Comparison of ENCODE assay signal across 14 cellular contexts in the genomic region with DNA sequence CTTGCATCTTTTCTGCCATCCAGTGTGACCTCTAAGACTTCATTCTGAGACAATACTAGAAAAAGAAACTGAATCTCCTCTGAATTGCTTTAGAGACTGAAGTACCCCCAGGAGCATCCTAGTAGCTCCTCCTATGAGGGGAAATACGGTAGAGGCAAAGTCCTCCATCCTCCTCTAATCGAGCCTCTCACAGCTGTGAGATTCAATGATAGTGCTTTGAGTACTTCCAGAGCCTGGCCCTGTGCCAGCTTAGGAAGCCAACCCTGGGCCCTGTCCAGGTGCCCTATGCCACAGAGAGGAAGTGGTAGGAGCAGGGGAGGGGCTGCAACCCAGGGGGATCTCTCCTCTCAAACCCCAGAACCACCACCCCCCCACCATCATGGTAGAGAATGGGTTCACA. TPM values are rescaled to one million over a fixed set of nuclear protein-coding genes. Genes with fewer than 3 reads are reported as not detected.
DNase-seq lines count a peak whose midpoint lies in the region; ATAC-seq and TF ChIP-seq lines count a peak whose summit lies in the region.
"Had no signal": no experiment of that assay in that cellular context is flagged by ENCODE, and none has a peak within 500 bp of the region (broad histone marks: within the 10 kb centered on the region; RNA-seq: fewer than 3 reads in every experiment).

No MANE protein-coding gene starts in this region.

- H2AFZ ChIP-seq in OCI-LY3 (ENCODE audit: low read depth, low read length) = no peak overlapping the region

- H3K4me3 ChIP-seq in OCI-LY3 (ENCODE audit: low read length) = no peak overlapping the region
- no peak overlapping the region for H3K4me3 ChIP-seq in right lobe of liver
- H3K4me3 ChIP-seq in dorsolateral prefrontal cortex = no peak overlapping the region
- H3K4me3 ChIP-seq: adrenal gland had no signal

- H3K4me3 Mint-ChIP-seq in activated CD4-positive, alpha-beta T cell treated with anti-CD3 and anti-CD28 coated beads, Interleukin-2, amount 10 ng/mL, durations not matched to agents 24 days and 14 days = no peak overlapping the region
- H3K4me3 Mint-ChIP-seq: dendritic cell treated with granulocyte-macrophage colony-stimulating factor and Interleukin-4, amounts not matched to agents 40 ng/mL and 50 ng/mL, for 4 days; naive B cell had no signal

- no peak overlapping the region for H3K9ac ChIP-seq in OCI-LY3 (ENCODE audit: low read length)

- no peaks in the 10 kb centered on the region for H3K27me3 ChIP-seq in OCI-LY3 (ENCODE audit: low read depth, low read length)
- H3K27me3 ChIP-seq in right lobe of liver = no peaks in the 10 kb centered on the region
- no peaks in the 10 kb centered on the region for H3K27me3 ChIP-seq in dorsolateral prefrontal cortex
- H3K27me3 ChIP-seq: adrenal gland had no signal

- no peaks in the 10 kb centered on the region for H4K20me1 ChIP-seq in OCI-LY3 (ENCODE audit: insufficient read depth, low read length)

- no peaks in the 10 kb centered on the region for H3K36me3 ChIP-seq in OCI-LY3 (replicated peaks; ENCODE audit: low read depth, low read length)
- peaks cover 0 to 9% (median 3%) of the 10 kb centered on the region in 4 donors for H3K36me3 ChIP-seq in right lobe of liver
- H3K36me3 ChIP-seq: adrenal gland had no signal

- TF ChIP-seq POLR2A in right lobe of liver (IDR thresholded peaks at IDR 0.05) = no peak

- TF ChIP-seq CTCF in OCI-LY3 (IDR thresholded peaks at IDR 0.05; ENCODE audit: low read depth, low read length) (no peak), right lobe of liver (IDR thresholded peaks at IDR 0.05) (no peak), dorsolateral prefrontal cortex (IDR thresholded peaks at IDR 0.05 in 54 of 56, conservative IDR thresholded peaks at IDR 0.05 in 2 of 56; ENCODE audit: low read depth in 1 of 56, partially characterized antibody in 56 of 56) (no peak)

- H3K79me2 ChIP-seq in OCI-LY3 (ENCODE audit: low read length) = no peaks in the 10 kb centered on the region

- peak; percentile 68 for DNase-seq in activated CD4-positive, alpha-beta T cell treated with anti-CD3 and anti-CD28 coated beads, Interleukin-2, amount 10 ng/mL, durations not matched to agents 24 days and 14 days
- DNase-seq in activated CD4-positive, alpha-beta T cell treated with anti-CD3 and anti-CD28 coated beads, Interleukin-2, amount 50 U/mL, for 4 hours = no peak
- peak; percentile 6 for DNase-seq in LHCN-M2 (ENCODE audit: low read depth)
- DNase-seq in right lobe of liver = peak; percentile 64 to 83 (median 83)
- no peak for DNase-seq in DMS114 treated with DMSO at 0.1 percent for 48 hours (lab: John Stamatoyannopoulos, UW; ENCODE audit: unreplicated experiment)
- DNase-seq in dorsolateral prefrontal cortex = no peak
- DNase-seq: naive B cell, NCI-H1694 treated with DMSO at 0.1 percent for 48 hours, SIG-M5 had no signal

- H3K36me3 Mint-ChIP-seq in activated CD4-positive, alpha-beta T cell treated with anti-CD3 and anti-CD28 coated beads, Interleukin-2, amount 10 ng/mL, durations not matched to agents 24 days and 14 days (ENCODE audit: low read depth) = no peaks in the 10 kb centered on the region
- H3K36me3 Mint-ChIP-seq: naive B cell had no signal

- 0 out of 2 replicates have a peak overlapping the region, but pooled peaks have one; percentile 8 for H3K4me2 ChIP-seq in OCI-LY3 (ENCODE audit: low read length)

- peaks cover 46% of the 10 kb centered on the region for H3K4me1 ChIP-seq in OCI-LY3 (ENCODE audit: low read length)
- peaks cover 3 to 52% (median 21%) of the 10 kb centered on the region in 4 donors for H3K4me1 ChIP-seq in right lobe of liver

- peaks cover 55% of the 10 kb centered on the region for H3K4me1 Mint-ChIP-seq in activated CD4-positive, alpha-beta T cell treated with anti-CD3 and anti-CD28 coated beads, Interleukin-2, amount 10 ng/mL, durations not matched to agents 24 days and 14 days

- no peaks in the 10 kb centered on the region for H3K9me3 Mint-ChIP-seq in activated CD4-positive, alpha-beta T cell treated with anti-CD3 and anti-CD28 coated beads, Interleukin-2, amount 10 ng/mL, durations not matched to agents 24 days and 14 days
- H3K9me3 Mint-ChIP-seq: dendritic cell treated with granulocyte-macrophage colony-stimulating factor and Interleukin-4, amounts not matched to agents 40 ng/mL and 50 ng/mL, for 4 days; naive B cell had no signal

- no peaks in the 10 kb centered on the region for H3K9me3 ChIP-seq in OCI-LY3 (ENCODE audit: insufficient read depth, low read length)
- H3K9me3 ChIP-seq in right lobe of liver = no peaks in the 10 kb centered on the region
- H3K9me3 ChIP-seq: adrenal gland had no signal

- peak overlapping the region; percentile 8 for H3K27ac Mint-ChIP-seq in activated CD4-positive, alpha-beta T cell treated with anti-CD3 and anti-CD28 coated beads, Interleukin-2, amount 10 ng/mL, durations not matched to agents 24 days and 14 days
- H3K27ac Mint-ChIP-seq: dendritic cell treated with granulocyte-macrophage colony-stimulating factor and Interleukin-4, amounts not matched to agents 40 ng/mL and 50 ng/mL, for 4 days had no signal

- peak; percentile 47 to 63 (median 52) for ATAC-seq in right lobe of liver
- ATAC-seq in HG03457 (IDR thresholded peaks at IDR 0.05; ENCODE audit: unreplicated experiment) = no peak

- no peaks in the 10 kb centered on the region for H3K27me3 Mint-ChIP-seq in activated CD4-positive, alpha-beta T cell treated with anti-CD3 and anti-CD28 coated beads, Interleukin-2, amount 10 ng/mL, durations not matched to agents 24 days and 14 days

- intact Hi-C loops in activated CD4-positive, alpha-beta T cell treated with anti-CD3 and anti-CD28 coated beads, Interleukin-2, amount 10 ng/mL, durations not matched to agents 24 days and 14 days (cut with micrococcal nuclease) = no loop called here
- intact Hi-C loops in right lobe of liver (cut with DNase I) = no loop called here
- intact Hi-C loops in dorsolateral prefrontal cortex (cut with DNase I) = no loop called here

- 0% methylated on average over 2 of the region's 2 CpGs for WGBS in right lobe of liver (ENCODE audit: insufficient coverage, low coverage, low lambda C conversion rate, missing lambda C conversion rate)

- H3K27ac ChIP-seq in OCI-LY3 (ENCODE audit: low read length) (no peak overlapping the region), right lobe of liver (peak overlapping the region in 1 of 3 donors; percentile 26), dorsolateral prefrontal cortex (no peak overlapping the region)
- H3K27ac ChIP-seq: adrenal gland had no signal

RNA-seq across cellular contexts. Expression of gene RORC, which starts 10.7 kb away (rescaled TPM):
- 1.0 and 1.3 TPM in 2 replicates for total RNA-seq in activated CD4-positive, alpha-beta T cell treated with anti-CD3 and anti-CD28 coated beads, Interleukin-2, amount 10 ng/mL, durations not matched to agents 24 days and 14 days
- total RNA-seq in LHCN-M2 (2014; rRNA removed) (not detected in 2 replicates), right lobe of liver (10 to 100 TPM; 13.3 to 33.9 (median 21.5) TPM), dorsolateral prefrontal cortex (1 to 10 TPM in 1 of 120 experiments, under 1 TPM in 70, not detected in 49; 0.12 to 1.0 (median 0.26) TPM)
- 0.01 TPM for polyA plus RNA-seq in LHCN-M2 (2012)
- total RNA-seq: fibroblast of villous mesenchyme had no signal

RNA-seq across cellular contexts. Expression of gene LINGO4, which starts 15.7 kb away (rescaled TPM):
- not detected in 2 replicates for total RNA-seq in activated CD4-positive, alpha-beta T cell treated with anti-CD3 and anti-CD28 coated beads, Interleukin-2, amount 10 ng/mL, durations not matched to agents 24 days and 14 days
- total RNA-seq in LHCN-M2 (2014; rRNA removed) = not detected in 2 replicates
- not detected for polyA plus RNA-seq in LHCN-M2 (2012)
- total RNA-seq in right lobe of liver = under 1 TPM; 0.12 to 0.37 (median 0.18) TPM
- total RNA-seq in dorsolateral prefrontal cortex = under 1 TPM in 55 of 120 experiments, not detected in 65; 0.12 to 0.67 (median 0.21) TPM
- total RNA-seq: fibroblast of villous mesenchyme had no signal

RNA-seq across cellular contexts. Expression of gene C2CD4D, which starts 18.7 kb away (rescaled TPM):
- 0.86 and 1.5 TPM in 2 replicates for total RNA-seq in activated CD4-positive, alpha-beta T cell treated with anti-CD3 and anti-CD28 coated beads, Interleukin-2, amount 10 ng/mL, durations not matched to agents 24 days and 14 days
- total RNA-seq in LHCN-M2 (2014; rRNA removed) (not detected in 2 replicates), right lobe of liver (not detected), dorsolateral prefrontal cortex (1 to 10 TPM in 97 of 120 experiments, under 1 TPM in 23; 0.56 to 4.3 (median 1.4) TPM)
- polyA plus RNA-seq in LHCN-M2 (2012) = 0.12 TPM
- total RNA-seq: fibroblast of villous mesenchyme had no signal

RNA-seq across cellular contexts. Expression of gene TDRKH, which starts 30.6 kb away (rescaled TPM):
- total RNA-seq in activated CD4-positive, alpha-beta T cell treated with anti-CD3 and anti-CD28 coated beads, Interleukin-2, amount 10 ng/mL, durations not matched to agents 24 days and 14 days = 12.7 and 13.3 TPM in 2 replicates
- 1.0 and 1.9 TPM in 2 replicates for total RNA-seq in LHCN-M2 (2014; rRNA removed)
- polyA plus RNA-seq in LHCN-M2 (2012) = 1.5 TPM
- total RNA-seq in right lobe of liver = 10 to 100 TPM in 1 of 6 experiments, 1 to 10 TPM in 5; 1.7 to 12.1 (median 3.3) TPM
- 10 to 100 TPM; 16.1 to 39.5 (median 28.5) TPM for total RNA-seq in dorsolateral prefrontal cortex

RNA-seq across cellular contexts. Expression of gene THEM5, which starts 32.6 kb away (rescaled TPM):
- not detected in 2 replicates for total RNA-seq in activated CD4-positive, alpha-beta T cell treated with anti-CD3 and anti-CD28 coated beads, Interleukin-2, amount 10 ng/mL, durations not matched to agents 24 days and 14 days
- total RNA-seq in LHCN-M2 (2014; rRNA removed) (not detected in 2 replicates), right lobe of liver (not detected), dorsolateral prefrontal cortex (1 to 10 TPM in 1 of 120 experiments, under 1 TPM in 16, not detected in 103; 0.42 to 1.1 (median 0.61) TPM)
- 0.06 TPM for polyA plus RNA-seq in LHCN-M2 (2012)
- total RNA-seq: adrenal gland, fibroblast of villous mesenchyme had no signal
- polyA plus RNA-seq: adrenal gland had no signal

Comparison
In these comparisons a context has a peak if more than half of its experiments do, and no peak if none do; other contexts are left out.
1. DNase-seq: peak in activated CD4-positive, alpha-beta T cell treated with anti-CD3 and anti-CD28 coated beads, Interleukin-2, amount 10 ng/mL, durations not matched to agents 24 days and 14 days (single experiment), LHCN-M2 (single experiment) and right lobe of liver (3 of 3); none in activated CD4-positive, alpha-beta T cell treated with anti-CD3 and anti-CD28 coated beads, Interleukin-2, amount 50 U/mL, for 4 hours (0 of 2), DMS114 treated with DMSO at 0.1 percent for 48 hours (single experiment) and dorsolateral prefrontal cortex (0 of 10).